Comparison of ENCODE assay signal across 13 cellular contexts in genomic region chr2:100281521-100282438, GRCh38. TPM values are rescaled to one million over a fixed set of nuclear protein-coding genes. Genes with fewer than 3 reads are reported as not detected.
DNase-seq lines count a peak whose midpoint lies in the region; ATAC-seq and TF ChIP-seq lines count a peak whose summit lies in the region.
"Had no signal": no experiment of that assay in that cellular context is flagged by ENCODE, and none has a peak within 500 bp of the region (broad histone marks: within the 10 kb centered on the region; RNA-seq: fewer than 3 reads in every experiment).

No MANE protein-coding gene starts in this region.

- no peak for TF ChIP-seq POLR2A in sigmoid colon (IDR thresholded peaks at IDR 0.05)

- H3K9me3 Mint-ChIP-seq in activated CD8-positive, alpha-beta T cell treated with anti-CD3 and anti-CD28 coated beads, Interleukin-2, amount 10 ng/mL, durations not matched to agents 7 days and 5 days (ENCODE audit: insufficient read depth), result no peaks in the 10 kb centered on the region
- no peaks in the 10 kb centered on the region for H3K9me3 Mint-ChIP-seq in activated CD4-positive, alpha-beta T cell treated with anti-CD3 and anti-CD28 coated beads, Interleukin-2, amount 10 ng/mL, durations not matched to agents 7 days and 5 days
- H3K9me3 Mint-ChIP-seq: neural crest cell had no signal

- peak overlapping the region; percentile 5 for H3K27ac Mint-ChIP-seq in activated CD8-positive, alpha-beta T cell treated with anti-CD3 and anti-CD28 coated beads, Interleukin-2, amount 10 ng/mL, durations not matched to agents 7 days and 5 days
- no peak overlapping the region for H3K27ac Mint-ChIP-seq in activated CD4-positive, alpha-beta T cell treated with anti-CD3 and anti-CD28 coated beads, Interleukin-2, amount 10 ng/mL, durations not matched to agents 7 days and 5 days

- H3K4me1 ChIP-seq in HUES48 (ENCODE audit: control insufficient read depth, insufficient read depth, low read length) (peaks cover 35% of the 10 kb centered on the region), sigmoid colon (no peaks in the 10 kb centered on the region)
- H3K4me1 ChIP-seq: colonic mucosa, upper lobe of left lung had no signal

- H3K36me3 ChIP-seq in HUES48 (ENCODE audit: control insufficient read depth, insufficient read depth, low read length) (no peaks in the 10 kb centered on the region), sigmoid colon (peaks cover 5 to 42% (median 7%) of the 10 kb centered on the region in 4 donors)
- H3K36me3 ChIP-seq: colonic mucosa had no signal

- no peak for ATAC-seq in activated CD8-positive, alpha-beta T cell treated with anti-CD3 and anti-CD28 coated beads, Interleukin-2, amount 10 ng/mL, durations not matched to agents 7 days and 5 days
- ATAC-seq in HG03097 (IDR thresholded peaks at IDR 0.05; ENCODE audit: low FRiP score, unreplicated experiment), result no peak

- intact Hi-C loops in sigmoid colon (cut with DNase I), result no loop called here

- H3K27ac ChIP-seq in HUES48 (ENCODE audit: low read depth, low read length) (no peak overlapping the region), sigmoid colon (peak overlapping the region in 2 of 4 donors; percentile 6 to 62)
- H3K27ac ChIP-seq: colonic mucosa, upper lobe of left lung had no signal

- no peak for DNase-seq in activated CD8-positive, alpha-beta T cell treated with anti-CD3 and anti-CD28 coated beads, Interleukin-2, amount 10 ng/mL, durations not matched to agents 7 days and 5 days
- DNase-seq in fibroblast of the aortic adventitia (ENCODE audit: low read depth), result peak; percentile 81
- DNase-seq in retinal pigment epithelial cell (ENCODE audit: low read depth), result peak; percentile 83
- no peak for DNase-seq in activated CD4-positive, alpha-beta T cell treated with anti-CD3 and anti-CD28 coated beads, Interleukin-2, amount 10 ng/mL, durations not matched to agents 7 days and 5 days
- DNase-seq in sigmoid colon, result no peak
- no peak for DNase-seq in ACHN
- DNase-seq: activated CD8-positive, alpha-beta memory T cell treated with anti-CD3 and anti-CD28 coated beads, Interleukin-2, amount 50 U/mL, for 4 hours; colonic mucosa; Kasumi-1; upper lobe of left lung had no signal

- H3K27me3 Mint-ChIP-seq in activated CD8-positive, alpha-beta T cell treated with anti-CD3 and anti-CD28 coated beads, Interleukin-2, amount 10 ng/mL, durations not matched to agents 7 days and 5 days (ENCODE audit: low read depth), result peaks cover 3% of the 10 kb centered on the region
- H3K27me3 Mint-ChIP-seq in activated CD4-positive, alpha-beta T cell treated with anti-CD3 and anti-CD28 coated beads, Interleukin-2, amount 10 ng/mL, durations not matched to agents 7 days and 5 days, result peaks cover 17% of the 10 kb centered on the region

- H3K36me3 Mint-ChIP-seq in activated CD8-positive, alpha-beta T cell treated with anti-CD3 and anti-CD28 coated beads, Interleukin-2, amount 10 ng/mL, durations not matched to agents 7 days and 5 days (ENCODE audit: low read depth), result peaks cover 2% of the 10 kb centered on the region
- no peaks in the 10 kb centered on the region for H3K36me3 Mint-ChIP-seq in activated CD4-positive, alpha-beta T cell treated with anti-CD3 and anti-CD28 coated beads, Interleukin-2, amount 10 ng/mL, durations not matched to agents 7 days and 5 days (ENCODE audit: low read depth)

- no peak for TF ChIP-seq CTCF in fibroblast of the aortic adventitia (IDR thresholded peaks at IDR 0.05; ENCODE audit: insufficient read depth, low read length)
- no peak for TF ChIP-seq CTCF in retinal pigment epithelial cell (conservative IDR thresholded peaks at IDR 0.05; ENCODE audit: low read depth, low read length)
- TF ChIP-seq CTCF in sigmoid colon (IDR thresholded peaks at IDR 0.05), result no peak

- peaks cover 72% of the 10 kb centered on the region for H3K4me1 Mint-ChIP-seq in activated CD8-positive, alpha-beta T cell treated with anti-CD3 and anti-CD28 coated beads, Interleukin-2, amount 10 ng/mL, durations not matched to agents 7 days and 5 days (ENCODE audit: low read depth)
- peaks cover 26% of the 10 kb centered on the region for H3K4me1 Mint-ChIP-seq in activated CD4-positive, alpha-beta T cell treated with anti-CD3 and anti-CD28 coated beads, Interleukin-2, amount 10 ng/mL, durations not matched to agents 7 days and 5 days

- in situ Hi-C loops in ACHN (cut with HindIII; ENCODE audit: low pct_ligation_motif_present, low pct_unique_long_range_greater_than_20kb, low sequenced_read_pairs), result no loop called here

- H3K4me3 ChIP-seq in HUES48 (ENCODE audit: low read depth, low read length), result peak overlapping the region; percentile 31; the same call in 1 of the 2 replicates
- H3K4me3 ChIP-seq in fibroblast of the aortic adventitia (ENCODE audit: low read depth, low read length), result peak overlapping the region; percentile 6
- peak overlapping the region; percentile 27 for H3K4me3 ChIP-seq in retinal pigment epithelial cell (ENCODE audit: low read length)
- H3K4me3 ChIP-seq in sigmoid colon, result no peak overlapping the region
- H3K4me3 ChIP-seq: colonic mucosa, upper lobe of left lung had no signal

- H3K27me3 ChIP-seq in HUES48 (ENCODE audit: control insufficient read depth, insufficient read depth, low read length), result no peaks in the 10 kb centered on the region
- H3K27me3 ChIP-seq in sigmoid colon, result no peaks in the 10 kb centered on the region
- H3K27me3 ChIP-seq: colonic mucosa, upper lobe of left lung had no signal

- H3K9ac ChIP-seq in HUES48 (ENCODE audit: low read depth, low read length), result 0 out of 2 replicates have a peak overlapping the region, but pooled peaks have one; percentile 17

- 68 to 78% methylated on average over 16 of the region's 16 CpGs for WGBS in sigmoid colon, 2 donors

- no peak overlapping the region for H3K4me3 Mint-ChIP-seq in activated CD8-positive, alpha-beta T cell treated with anti-CD3 and anti-CD28 coated beads, Interleukin-2, amount 10 ng/mL, durations not matched to agents 7 days and 5 days
- no peak overlapping the region for H3K4me3 Mint-ChIP-seq in activated CD4-positive, alpha-beta T cell treated with anti-CD3 and anti-CD28 coated beads, Interleukin-2, amount 10 ng/mL, durations not matched to agents 7 days and 5 days
- H3K4me3 Mint-ChIP-seq: neural crest cell had no signal

- H3K9me3 ChIP-seq in HUES48 (ENCODE audit: control insufficient read depth, insufficient read depth, low read length), result no peaks in the 10 kb centered on the region
- no peaks in the 10 kb centered on the region for H3K9me3 ChIP-seq in sigmoid colon
- H3K9me3 ChIP-seq: colonic mucosa, upper lobe of left lung had no signal

- POLR2A ChIA-PET in activated CD8-positive, alpha-beta T cell treated with anti-CD3 and anti-CD28 coated beads, Interleukin-2, amount 10 ng/mL, durations not matched to agents 7 days and 5 days (lab: Charles Lee), result no interaction called here
- POLR2A ChIA-PET in activated CD4-positive, alpha-beta T cell treated with anti-CD3 and anti-CD28 coated beads, Interleukin-2, amount 10 ng/mL, durations not matched to agents 7 days and 5 days (lab: Charles Lee), result no interaction called here

- TF ChIP-seq EP300 in sigmoid colon (IDR thresholded peaks at IDR 0.05), result no peak

- CTCF ChIA-PET in activated CD8-positive, alpha-beta T cell treated with anti-CD3 and anti-CD28 coated beads, Interleukin-2, amount 10 ng/mL, durations not matched to agents 7 days and 5 days (lab: Charles Lee), result no interaction called here
- CTCF ChIA-PET in activated CD4-positive, alpha-beta T cell treated with anti-CD3 and anti-CD28 coated beads, Interleukin-2, amount 10 ng/mL, durations not matched to agents 7 days and 5 days (lab: Charles Lee), result interaction anchor here (0.6 to 1.6 kb wide), 3 partner anchors 10 to 718 kb away, joined by 3 read pairs; no protein-coding TSS in a partner anchor

RNA-seq across cellular contexts. Expression of gene LONRF2, which starts 40.5 kb away (rescaled TPM):
- total RNA-seq in activated CD8-positive, alpha-beta T cell treated with anti-CD3 and anti-CD28 coated beads, Interleukin-2, amount 10 ng/mL, durations not matched to agents 7 days and 5 days, result under 1 TPM; 0.05 to 0.11 TPM
- total RNA-seq in fibroblast of the aortic adventitia (ENCODE audit: low replicate concordance), result 1.8 and 2.0 TPM in 2 replicates
- under 1 TPM; 0.02 TPM for total RNA-seq in activated CD4-positive, alpha-beta T cell treated with anti-CD3 and anti-CD28 coated beads, Interleukin-2, amount 10 ng/mL, durations not matched to agents 7 days and 5 days
- 10 to 100 TPM; 14.6 to 25.8 (median 18.6) TPM for total RNA-seq in sigmoid colon
- under 1 TPM; under 0.01 to 0.89 (median under 0.01) TPM for polyA plus RNA-seq in sigmoid colon

Comparison
In these comparisons a context has a peak if more than half of its experiments do, and no peak if none do; other contexts are left out.
1. H3K4me3 ChIP-seq: peak in HUES48 (single experiment), fibroblast of the aortic adventitia (single experiment) and retinal pigment epithelial cell (single experiment); none in sigmoid colon (0 of 4).
2. DNase-seq: peak in fibroblast of the aortic adventitia (single experiment) and retinal pigment epithelial cell (single experiment); none in activated CD8-positive, alpha-beta T cell treated with anti-CD3 and anti-CD28 coated beads, Interleukin-2, amount 10 ng/mL, durations not matched to agents 7 days and 5 days (single experiment), activated CD4-positive, alpha-beta T cell treated with anti-CD3 and anti-CD28 coated beads, Interleukin-2, amount 10 ng/mL, durations not matched to agents 7 days and 5 days (single experiment), sigmoid colon (single experiment) and ACHN (single experiment).